Comparison of ENCODE assay signal across 8 cellular contexts in the genomic region with DNA sequence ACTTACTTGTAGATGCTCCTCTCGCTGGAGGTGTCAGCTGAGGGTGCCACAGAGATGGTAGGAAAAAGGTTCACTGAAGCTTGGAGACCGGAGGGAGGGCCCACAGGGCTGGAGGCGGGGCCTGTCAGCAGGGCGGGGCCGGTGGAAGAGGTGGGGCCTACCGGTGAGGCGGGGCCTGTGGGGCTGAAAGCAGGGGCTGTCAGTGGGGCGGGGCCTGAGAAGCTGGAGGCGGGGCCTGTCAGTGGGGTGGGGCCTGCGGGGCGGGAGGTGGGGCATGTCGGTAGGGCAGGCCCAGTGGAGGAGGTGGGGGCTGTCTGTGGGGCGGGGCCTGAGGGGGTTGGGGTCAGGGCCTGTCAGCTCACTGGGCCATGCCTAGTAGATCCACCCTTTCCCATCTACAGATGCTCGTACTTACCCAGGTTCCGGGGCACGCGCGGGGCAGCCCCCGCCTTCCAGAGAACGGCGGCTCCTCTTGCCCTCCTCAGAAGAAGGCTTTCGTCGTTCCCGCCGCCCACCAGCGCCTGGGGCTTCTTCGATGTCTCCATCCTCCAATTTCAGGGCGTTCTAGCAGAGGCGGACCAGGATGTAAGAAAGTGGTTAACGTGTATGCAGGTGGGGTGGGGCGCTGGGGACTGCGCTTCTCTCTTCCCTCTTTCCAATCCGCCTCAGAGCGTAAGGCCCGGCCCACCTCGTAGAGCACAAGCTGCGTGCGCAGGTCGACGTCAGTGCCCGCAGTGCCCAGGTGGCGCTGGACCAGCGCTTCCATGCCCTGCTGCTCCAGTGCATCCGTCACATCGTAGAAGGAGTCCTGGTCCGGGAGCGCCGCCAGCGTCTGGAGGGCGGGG. TPM values are rescaled to one million over a fixed set of nuclear protein-coding genes. Genes with fewer than 3 reads are reported as not detected.
A peak's percentile ranks its signal among the peaks of the same experiment; 100 is the strongest.
DNase-seq lines count a peak whose midpoint lies in the region; TF ChIP-seq lines count a peak whose summit lies in the region.

No MANE protein-coding gene starts in this region.

- TF ChIP-seq POLR2A in NB4 (IDR thresholded peaks at IDR 0.05; ENCODE audit: extremely low read depth, insufficient read length) (no peak), esophagus squamous epithelium (IDR thresholded peaks at IDR 0.05) (no peak)

- TF ChIP-seq CTCF in NB4 (IDR thresholded peaks at IDR 0.05; ENCODE audit: low read depth, low read length): no peak
- no peak for TF ChIP-seq CTCF in esophagus squamous epithelium (IDR thresholded peaks at IDR 0.05)

- H3K4me1 ChIP-seq in esophagus squamous epithelium: peaks cover 0 to 17% (median 16%) of the 10 kb centered on the region in 3 donors

- H3K4me3 ChIP-seq in NB4 (ENCODE audit: low read depth, low read length) (no peak overlapping the region), esophagus squamous epithelium (no peak overlapping the region)

- H3K9me3 ChIP-seq in esophagus squamous epithelium: no peaks in the 10 kb centered on the region

- intact Hi-C loops in esophagus squamous epithelium (cut with DNase I): no loop called here

- WGBS in esophagus squamous epithelium, 2 donors: 76 to 88% methylated on average over 11 to 22 of the region's 50 CpGs

- H3K27ac ChIP-seq in esophagus squamous epithelium: peak overlapping the region in 3 of 4 donors; percentile 8 to 25 (median 14)

- DNase-seq in DMS 273 (lab: John Stamatoyannopoulos, UW; ENCODE audit: unreplicated experiment): peak; percentile 68
- no peak for DNase-seq in DMS 273 treated with DMSO at 0.1 percent for 48 hours (lab: John Stamatoyannopoulos, UW)
- peak; percentile 71 for DNase-seq in NB4 (ENCODE audit: low read depth)
- DNase-seq in activated CD8-positive, alpha-beta memory T cell treated with anti-CD3 and anti-CD28 coated beads, Interleukin-2, amount 50 U/mL, for 4 hours: peak; percentile 52
- no peak for DNase-seq in esophagus squamous epithelium (lab: John Stamatoyannopoulos, UW)
- peak; percentile 66 for DNase-seq in stimulated activated CD4-positive, alpha-beta T cell treated with anti-CD3 and anti-CD28 coated beads, Interleukin-12 subunit alpha, Interleukin-12 subunit beta, amount 100 ng/mL, for 4 hours
- DNase-seq in amniotic stem cell (lab: John Stamatoyannopoulos, UW): no peak
- DNase-seq in NCI-H2107 (lab: John Stamatoyannopoulos, UW): no peak

- no peaks in the 10 kb centered on the region for H3K27me3 ChIP-seq in esophagus squamous epithelium

- peaks cover 15 to 77% (median 32%) of the 10 kb centered on the region in 3 donors for H3K36me3 ChIP-seq in esophagus squamous epithelium

RNA-seq across cellular contexts. Expression of gene TMEM208, which starts 9.8 kb away (rescaled TPM):
- 10 to 100 TPM; 24.4 to 36.0 (median 31.7) TPM for total RNA-seq in esophagus squamous epithelium

RNA-seq across cellular contexts. Expression of gene FHOD1, which starts 10.5 kb away (rescaled TPM):
- total RNA-seq in esophagus squamous epithelium: 1 to 10 TPM; 1.9 to 7.4 (median 5.3) TPM

RNA-seq across cellular contexts. Expression of gene SLC9A5, which starts 12.0 kb away (rescaled TPM):
- total RNA-seq in esophagus squamous epithelium: under 1 TPM in 1 of 4 donors, not detected in 3; 0.19 TPM

RNA-seq across cellular contexts. Expression of gene ELMO3, which starts 37.8 kb away (rescaled TPM):
- total RNA-seq in esophagus squamous epithelium: 10 to 100 TPM; 30.1 to 35.9 (median 32.9) TPM

RNA-seq across cellular contexts. Expression of gene PLEKHG4, which starts 42.6 kb away (rescaled TPM):
- total RNA-seq in esophagus squamous epithelium: 10 to 100 TPM in 1 of 4 donors, 1 to 10 TPM in 3; 5.0 to 11.4 (median 7.5) TPM

Comparison
In these comparisons a context has a peak if more than half of its experiments do, and no peak if none do; other contexts are left out.
1. DNase-seq: peak in DMS 273 (single experiment), NB4 (single experiment), activated CD8-positive, alpha-beta memory T cell treated with anti-CD3 and anti-CD28 coated beads, Interleukin-2, amount 50 U/mL, for 4 hours (single experiment) and stimulated activated CD4-positive, alpha-beta T cell treated with anti-CD3 and anti-CD28 coated beads, Interleukin-12 subunit alpha, Interleukin-12 subunit beta, amount 100 ng/mL, for 4 hours (single experiment); none in DMS 273 treated with DMSO at 0.1 percent for 48 hours (single experiment), esophagus squamous epithelium (single experiment), amniotic stem cell (single experiment) and NCI-H2107 (single experiment).